ENCODE assay signal across 13 cellular contexts in genomic region chr1:42712808-42713207, GRCh38. TPM values are rescaled to one million over a fixed set of nuclear protein-coding genes. Genes with fewer than 3 reads are reported as not detected.
"Had no signal": no experiment of that assay in that cellular context is flagged by ENCODE, and none has a peak within 500 bp of the region (broad histone marks: within the 10 kb centered on the region; RNA-seq: fewer than 3 reads in every experiment).

No MANE protein-coding gene starts in this region.

RNA-seq across cellular contexts. Expression of gene CLDN19, which starts 27.2 kb away (rescaled TPM):
- total RNA-seq: activated B cell treated with CpG ODN at 0.5 μM for 24 hours; activated CD4-positive, alpha-beta memory T cell treated with anti-CD3 and anti-CD28 coated beads for 36 hours; activated CD4-positive, alpha-beta memory T cell treated with anti-CD3 and anti-CD28 coated beads, Interleukin-2, amount 10 ng/mL, durations not matched to agents 7 days and 5 days; activated CD4-positive, alpha-beta T cell treated with anti-CD3 and anti-CD28 coated beads for 36 hours; activated CD4-positive, alpha-beta T cell treated with anti-CD3 and anti-CD28 coated beads, Interleukin-2, amount 10 ng/mL, durations not matched to agents 24 days and 14 days; activated CD4-positive, alpha-beta T cell treated with anti-CD3 and anti-CD28 coated beads, Interleukin-2, amount 10 ng/mL, durations not matched to agents 7 days and 5 days; activated CD8-positive, alpha-beta memory T cell treated with anti-CD3 and anti-CD28 coated beads for 36 hours; activated CD8-positive, alpha-beta memory T cell treated with anti-CD3 and anti-CD28 coated beads, Interleukin-2, amount 10 ng/mL, durations not matched to agents 7 days and 5 days; activated CD8-positive, alpha-beta T cell treated with anti-CD3 and anti-CD28 coated beads for 36 hours; activated CD8-positive, alpha-beta T cell treated with anti-CD3 and anti-CD28 coated beads, Interleukin-2, amount 10 ng/mL, durations not matched to agents 7 days and 5 days; T-helper 1 cell treated with Interleukin-12 subunit alpha and Interleukin-12 subunit beta and Interleukin-4 antibody, amounts not matched to agents 30 ng/mL and 1 ng/mL, for 36 hours; T-helper 17 cell; T-helper 2 cell treated with Interferon-gamma antibody and Interleukin-4, amounts not matched to agents 100 ng/mL and 5 ng/mL, for 36 hours had no signal
